24 cellular contexts compared by ENCODE assay signal in the genomic region with DNA sequence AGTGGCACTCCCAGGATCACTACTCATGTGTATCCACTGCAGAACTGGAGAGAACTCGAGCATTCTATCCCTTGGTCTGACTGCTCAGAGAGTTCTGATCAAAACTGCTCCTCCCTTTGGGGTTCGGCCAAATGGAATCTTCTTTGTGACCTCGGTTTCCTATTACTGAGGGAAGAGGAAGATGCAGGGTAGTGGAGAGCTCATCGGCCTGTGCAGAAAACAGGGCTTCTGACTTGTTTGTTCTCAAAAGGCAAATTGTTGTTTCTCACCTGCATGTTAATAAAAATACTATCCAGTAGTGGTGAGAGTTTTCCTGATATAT. TPM values are rescaled to one million over a fixed set of nuclear protein-coding genes. Genes with fewer than 3 reads are reported as not detected.
DNase-seq lines count a peak whose midpoint lies in the region; ATAC-seq and TF ChIP-seq lines count a peak whose summit lies in the region.
"Had no signal": no experiment of that assay in that cellular context is flagged by ENCODE, and none has a peak within 500 bp of the region (broad histone marks: within the 10 kb centered on the region; RNA-seq: fewer than 3 reads in every experiment).

No MANE protein-coding gene starts in this region.

- ATAC-seq in SK-N-SH treated with all-trans-retinoic acid at 6 μM for 48 hours (no peak), foreskin keratinocyte (peak; percentile 20), GM21717 (IDR thresholded peaks at IDR 0.05; ENCODE audit: unreplicated experiment) (no peak)

- H3K79me2 ChIP-seq in SK-N-SH (ENCODE audit: insufficient read depth), result no peaks in the 10 kb centered on the region

- H3K4me1 Mint-ChIP-seq in chondrocyte (ENCODE audit: low read depth) (peaks cover 40% of the 10 kb centered on the region), endodermal cell (peaks cover 13% of the 10 kb centered on the region)

- WGBS in SK-N-SH (ENCODE audit: low lambda C conversion rate), result 82% methylated on average over 4 of the region's 4 CpGs
- 37% methylated on average over 4 of the region's 4 CpGs for WGBS in suprapubic skin
- WGBS in endodermal cell (ENCODE audit: insufficient coverage in 1 of 2, insufficient read length in 1 of 2), 2 experiments, result 81 to 82% methylated on average over 4 of the region's 4 CpGs

- H3K36me3 Mint-ChIP-seq in chondrocyte (ENCODE audit: low read depth) (no peaks in the 10 kb centered on the region), endodermal cell (ENCODE audit: low read depth) (no peaks in the 10 kb centered on the region)

- H3K27ac ChIP-seq in SK-N-SH (ENCODE audit: low read depth in 2 of 2, low read length in 1 of 2), result no peak overlapping the region
- no peak overlapping the region for H3K27ac ChIP-seq in foreskin keratinocyte
- H3K27ac ChIP-seq in suprapubic skin, result peak overlapping the region; percentile 31
- H3K27ac ChIP-seq in endodermal cell (ENCODE audit: low read depth, low read length), result no peak overlapping the region
- H3K27ac ChIP-seq: 22Rv1, BLaER1, PC-9, SJSA1 had no signal

- H3K4me2 ChIP-seq in SK-N-SH, result no peak overlapping the region
- H3K4me2 ChIP-seq: BLaER1, PC-9 had no signal

- no peak for TF ChIP-seq RAD21 in SK-N-SH (IDR thresholded peaks at IDR 0.05; ENCODE audit: low read length)

- no peak for TF ChIP-seq POLR2A in suprapubic skin (IDR thresholded peaks at IDR 0.05)

- H3K9ac ChIP-seq in SK-N-SH (no peak overlapping the region), endodermal cell (ENCODE audit: extremely low read depth, low read length, poor library complexity, severe bottlenecking) (no peak overlapping the region)
- H3K9ac ChIP-seq: BLaER1 had no signal

- peaks cover 4% of the 10 kb centered on the region for H3K9me3 Mint-ChIP-seq in chondrocyte (ENCODE audit: low read depth)
- H3K9me3 Mint-ChIP-seq in endodermal cell, result no peaks in the 10 kb centered on the region
- H3K9me3 Mint-ChIP-seq: CD4-positive, alpha-beta T cell had no signal

- no peak for TF ChIP-seq EP300 in SK-N-SH (IDR thresholded peaks at IDR 0.05; ENCODE audit: borderline replicate concordance in 1 of 2, low read depth in 1 of 2, low read length in 1 of 2)
- TF ChIP-seq EP300 in suprapubic skin (IDR thresholded peaks at IDR 0.05), result no peak

- peak overlapping the region; percentile 41 for H3K27ac Mint-ChIP-seq in chondrocyte (ENCODE audit: unreplicated experiment)
- no peak overlapping the region for H3K27ac Mint-ChIP-seq in endodermal cell
- H3K27ac Mint-ChIP-seq: CD4-positive, alpha-beta T cell had no signal

- no peaks in the 10 kb centered on the region for H3K36me3 ChIP-seq in SK-N-SH (replicated peaks in 1 of 2; ENCODE audit: control insufficient read depth in 1 of 2, insufficient read depth in 2 of 2, low read length in 1 of 2)
- H3K36me3 ChIP-seq in suprapubic skin, result no peaks in the 10 kb centered on the region
- H3K36me3 ChIP-seq in endodermal cell (ENCODE audit: control insufficient read depth, insufficient read depth, low read length), result no peaks in the 10 kb centered on the region
- H3K36me3 ChIP-seq: BLaER1, HAP-1, SJSA1 had no signal

- POLR2A ChIA-PET in SK-N-SH (lab: Yijun Ruan, JAX), result no interaction called here

- no peak overlapping the region for H3K4me3 ChIP-seq in SK-N-SH (ENCODE audit: low read depth in 2 of 2, low read length in 1 of 2)
- H3K4me3 ChIP-seq in suprapubic skin, result no peak overlapping the region
- H3K4me3 ChIP-seq in endodermal cell (ENCODE audit: low read length), result no peak overlapping the region
- H3K4me3 ChIP-seq: BLaER1, HAP-1, PC-9, SJSA1 had no signal

- no peaks in the 10 kb centered on the region for H4K20me1 ChIP-seq in SK-N-SH (ENCODE audit: insufficient read depth)
- H4K20me1 ChIP-seq: BLaER1 had no signal

- H3K27me3 Mint-ChIP-seq in chondrocyte (ENCODE audit: low read depth) (no peaks in the 10 kb centered on the region), endodermal cell (ENCODE audit: insufficient read depth) (no peaks in the 10 kb centered on the region)
- H3K27me3 Mint-ChIP-seq: CD4-positive, alpha-beta T cell had no signal

- peaks cover 0 to 11% of the 10 kb centered on the region in 2 experiments; a peak in 2 of 4 replicates for H3K4me1 ChIP-seq in SK-N-SH (ENCODE audit: control insufficient read depth in 1 of 2, insufficient read depth in 2 of 2, low read depth in 1 of 2, low read length in 1 of 2)
- peaks cover 14% of the 10 kb centered on the region for H3K4me1 ChIP-seq in foreskin keratinocyte
- H3K4me1 ChIP-seq in suprapubic skin, result peaks cover 7% of the 10 kb centered on the region
- no peaks in the 10 kb centered on the region for H3K4me1 ChIP-seq in endodermal cell (ENCODE audit: control insufficient read depth, insufficient read depth, low read length)
- H3K4me1 ChIP-seq: BLaER1, SJSA1 had no signal

- no peaks in the 10 kb centered on the region for H3K9me3 ChIP-seq in SK-N-SH
- H3K9me3 ChIP-seq in suprapubic skin, result no peaks in the 10 kb centered on the region
- no peaks in the 10 kb centered on the region for H3K9me3 ChIP-seq in endodermal cell (ENCODE audit: control insufficient read depth, low read length)
- H3K9me3 ChIP-seq: BLaER1, HAP-1, SJSA1 had no signal

- DNase-seq in SK-N-SH (no peak), chondrocyte (ENCODE audit: low spot score) (no peak), foreskin keratinocyte (no peak), suprapubic skin (ENCODE audit: low spot score in 2 of 2) (no peak), NCI-H1930 (lab: John Stamatoyannopoulos, UW) (no peak), endodermal cell (no peak)
- DNase-seq: ACHN; CD4-positive, alpha-beta T cell; COR-L47; DMS 273 treated with DMSO at 0.1 percent for 48 hours; DMS79 treated with DMSO at 0.1 percent for 48 hours; KBM-7; NCI-H1092; NCI-H1436; NCI-H2029; NCI-H2227 treated with DMSO at 0.1 percent for 48 hours; NCI-H510A had no signal

- H3K9me2 ChIP-seq in SK-N-SH, result no peaks in the 10 kb centered on the region

- no peaks in the 10 kb centered on the region for H3K27me3 ChIP-seq in SK-N-SH (ENCODE audit: insufficient read depth)
- no peaks in the 10 kb centered on the region for H3K27me3 ChIP-seq in foreskin keratinocyte
- H3K27me3 ChIP-seq in suprapubic skin, result no peaks in the 10 kb centered on the region
- no peaks in the 10 kb centered on the region for H3K27me3 ChIP-seq in endodermal cell (ENCODE audit: control insufficient read depth, insufficient read depth, low read length, poor library complexity, severe bottlenecking)
- H3K27me3 ChIP-seq: BLaER1 had no signal

- TF ChIP-seq CTCF in SK-N-SH (IDR thresholded peaks at IDR 0.05) (no peak), chondrocyte (IDR thresholded peaks at IDR 0.05) (no peak), foreskin keratinocyte (conservative IDR thresholded peaks at IDR 0.05) (no peak), suprapubic skin (IDR thresholded peaks at IDR 0.05) (no peak), endodermal cell (conservative IDR thresholded peaks at IDR 0.05) (no peak)

- H3F3A ChIP-seq in SK-N-SH (replicated peaks; ENCODE audit: insufficient read depth), result no peaks in the 10 kb centered on the region

- H3K4me3 Mint-ChIP-seq in chondrocyte (ENCODE audit: unreplicated experiment) (no peak overlapping the region), endodermal cell (no peak overlapping the region)
- H3K4me3 Mint-ChIP-seq: CD4-positive, alpha-beta T cell had no signal

- H2AFZ ChIP-seq in SK-N-SH (ENCODE audit: low read depth), result peak overlapping the region; percentile 54
- H2AFZ ChIP-seq: PC-9 had no signal

- CTCF ChIA-PET in SK-N-SH (lab: Yijun Ruan, JAX), result interaction anchor here (1.1 kb wide), 1 partner anchor 17 kb away, joined by 3 read pairs; a partner anchor contains a TSS

TF ChIP-seq in SK-N-SH, 30 proteins besides CTCF, POLR2A, EP300 and RAD21:
- no peak for TF ChIP-seq SIN3A (IDR thresholded peaks at IDR 0.05; ENCODE audit: borderline replicate concordance, low read depth, low read length)

TF ChIP-seq in SK-N-SH treated with all-trans-retinoic acid at 6 μM for 48 hours, 23 proteins besides CTCF, POLR2A, EP300 and RAD21 (continues in another document):
- TF ChIP-seq, protein P1, sequence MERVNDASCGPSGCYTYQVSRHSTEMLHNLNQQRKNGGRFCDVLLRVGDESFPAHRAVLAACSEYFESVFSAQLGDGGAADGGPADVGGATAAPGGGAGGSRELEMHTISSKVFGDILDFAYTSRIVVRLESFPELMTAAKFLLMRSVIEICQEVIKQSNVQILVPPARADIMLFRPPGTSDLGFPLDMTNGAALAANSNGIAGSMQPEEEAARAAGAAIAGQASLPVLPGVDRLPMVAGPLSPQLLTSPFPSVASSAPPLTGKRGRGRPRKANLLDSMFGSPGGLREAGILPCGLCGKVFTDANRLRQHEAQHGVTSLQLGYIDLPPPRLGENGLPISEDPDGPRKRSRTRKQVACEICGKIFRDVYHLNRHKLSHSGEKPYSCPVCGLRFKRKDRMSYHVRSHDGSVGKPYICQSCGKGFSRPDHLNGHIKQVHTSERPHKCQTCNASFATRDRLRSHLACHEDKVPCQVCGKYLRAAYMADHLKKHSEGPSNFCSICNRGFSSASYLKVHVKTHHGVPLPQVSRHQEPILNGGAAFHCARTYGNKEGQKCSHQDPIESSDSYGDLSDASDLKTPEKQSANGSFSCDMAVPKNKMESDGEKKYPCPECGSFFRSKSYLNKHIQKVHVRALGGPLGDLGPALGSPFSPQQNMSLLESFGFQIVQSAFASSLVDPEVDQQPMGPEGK (CRISPR knock-in tag; IDR thresholded peaks at IDR 0.05; ENCODE audit: borderline replicate concordance), result no peak

RNA-seq across cellular contexts. Expression of a gene that starts 17.1 kb away (rescaled TPM):
- polyA plus RNA-seq in SK-N-SH (2012; rRNA removed), result 1.7 and 4.1 TPM in 2 replicates
- polyA plus RNA-seq in SK-N-SH (2012; cell fraction: cytosol; rRNA removed), result 3.3 TPM in 2 replicates
- polyA plus RNA-seq in SK-N-SH (2012; cell fraction: nucleus; rRNA removed), result 4.3 and 5.7 TPM in 2 replicates
- total RNA-seq in chondrocyte, result 3.5 to 4.3 TPM (median 3.6 TPM) in 3 replicates
- total RNA-seq in foreskin keratinocyte, result 2.2 and 2.5 TPM in 2 replicates
- polyA plus RNA-seq in foreskin keratinocyte, result 0.20 and 0.35 TPM in 2 replicates
- total RNA-seq in suprapubic skin, result 10 to 100 TPM in 1 of 4 donors, 1 to 10 TPM in 3; 2.0 to 11.0 (median 4.2) TPM
- 1 to 10 TPM; 4.3 to 5.0 TPM for total RNA-seq in endodermal cell
- polyA plus RNA-seq in endodermal cell (2013, experiment 1 of 2), result 7.9 TPM
- 6.8 TPM for polyA plus RNA-seq in endodermal cell (2013, experiment 2 of 2)
